Comparison of ENCODE assay signal across 20 cellular contexts in genomic region chr4:2093265-2093664, GRCh38. TPM values are rescaled to one million over a fixed set of nuclear protein-coding genes. Genes with fewer than 3 reads are reported as not detected.
A peak's percentile ranks its signal among the peaks of the same experiment; 100 is the strongest.
DNase-seq lines count a peak whose midpoint lies in the region; ATAC-seq and TF ChIP-seq lines count a peak whose summit lies in the region.
"Had no signal": no experiment of that assay in that cellular context is flagged by ENCODE, and none has a peak within 500 bp of the region (broad histone marks: within the 10 kb centered on the region; RNA-seq: fewer than 3 reads in every experiment).

No MANE protein-coding gene starts in this region.

- no peak for TF ChIP-seq EP300 in stomach (IDR thresholded peaks at IDR 0.05)

- H3K9me3 Mint-ChIP-seq in neural crest cell, result no peaks in the 10 kb centered on the region
- H3K9me3 Mint-ChIP-seq: CD4-positive, alpha-beta T cell had no signal

- DNase-seq in activated CD4-positive, CD25-positive, alpha-beta regulatory T cell treated with anti-CD3 and anti-CD28 coated beads, Interleukin-2, amount 50 U/mL, for 72 hours, result peak; percentile 5
- DNase-seq in activated CD4-positive, CD25-positive, alpha-beta regulatory T cell (lab: John Stamatoyannopoulos, UW), result no peak
- DNase-seq in right atrium auricular region (ENCODE audit: low spot score) (peak; percentile 26), left ventricle myocardium superior (no peak), neural crest cell (ENCODE audit: low read depth, low spot score) (no peak), stomach (peak; percentile 7), EL (no peak)
- DNase-seq: AML-193; Caco-2; CD4-positive, alpha-beta T cell; DMS153; DMS79; GF-D8; HCEC 1CT had no signal

- peaks cover 53% of the 10 kb centered on the region for H3K4me1 Mint-ChIP-seq in neural crest cell
- H3K4me1 Mint-ChIP-seq: GM23338 had no signal

- H3K4me3 ChIP-seq in right atrium auricular region, result no peak overlapping the region
- no peak overlapping the region for H3K4me3 ChIP-seq in stomach
- H3K4me3 ChIP-seq: A549, GM23338 had no signal

- ATAC-seq in left ventricle myocardium superior (no peak), HG03457 (IDR thresholded peaks at IDR 0.05; ENCODE audit: unreplicated experiment) (no peak)
- ATAC-seq: A549, GM23338 had no signal

- WGBS in stomach, 5 donors, result 89 to 94% (median 92%) methylated on average over 6 of the region's 6 CpGs

- no peak for TF ChIP-seq POLR2A in stomach (IDR thresholded peaks at IDR 0.05)

- H3K27ac ChIP-seq in right atrium auricular region (no peak overlapping the region), stomach (no peak overlapping the region)
- H3K27ac ChIP-seq: 22Rv1, A549, C4-2B, HL-60 had no signal

- intact Hi-C loops in left ventricle myocardium superior (cut with micrococcal nuclease) (no loop called here), stomach (cut with DNase I; ENCODE audit: low total_unique reads) (no loop called here)

- no peaks in the 10 kb centered on the region for H3K27me3 Mint-ChIP-seq in neural crest cell (ENCODE audit: low read depth)
- H3K27me3 Mint-ChIP-seq: CD4-positive, alpha-beta T cell had no signal

- H3K4me3 Mint-ChIP-seq in neural crest cell, result no peak overlapping the region
- H3K4me3 Mint-ChIP-seq: CD4-positive, alpha-beta T cell; GM23338 had no signal

- no peaks in the 10 kb centered on the region for H3K4me1 ChIP-seq in right atrium auricular region
- H3K4me1 ChIP-seq in stomach, result no peaks in the 10 kb centered on the region
- H3K4me1 ChIP-seq: A549, Caco-2 had no signal

- H3K36me3 Mint-ChIP-seq in neural crest cell (ENCODE audit: low read depth), result no peaks in the 10 kb centered on the region

- TF ChIP-seq CTCF in right atrium auricular region (IDR thresholded peaks at IDR 0.05) (no peak), neural crest cell (conservative IDR thresholded peaks at IDR 0.05) (no peak), stomach (IDR thresholded peaks at IDR 0.05) (no peak)

- peak overlapping the region; percentile 92 for H3K27ac Mint-ChIP-seq in neural crest cell (ENCODE audit: unreplicated experiment)
- H3K27ac Mint-ChIP-seq: CD4-positive, alpha-beta T cell; GM23338 had no signal

- H3K27me3 ChIP-seq in right atrium auricular region, result no peaks in the 10 kb centered on the region
- no peaks in the 10 kb centered on the region for H3K27me3 ChIP-seq in stomach

- H3K36me3 ChIP-seq in right atrium auricular region (no peaks in the 10 kb centered on the region), stomach (no peaks in the 10 kb centered on the region)

- peaks cover 0 to 8% of the 10 kb centered on the region in 2 donors for H3K9me3 ChIP-seq in right atrium auricular region
- H3K9me3 ChIP-seq in stomach, result peaks cover 0 to 18% (median 10%) of the 10 kb centered on the region in 4 donors
- H3K9me3 ChIP-seq: Caco-2 had no signal

RNA-seq across cellular contexts. Expression of gene NAT8L, which starts 34.1 kb away (rescaled TPM):
- total RNA-seq in right atrium auricular region (1 to 10 TPM; 3.0 to 3.2 TPM), left ventricle myocardium superior (0.82 TPM), neural crest cell (18.8 and 19.5 TPM in 2 replicates), stomach (under 1 TPM in 1 of 5 donors, not detected in 4; 0.73 TPM)
- under 1 TPM; 0.31 to 0.55 (median 0.46) TPM for polyA plus RNA-seq in stomach
- total RNA-seq: CD4-positive, alpha-beta T cell had no signal

Comparison
In these comparisons a context has a peak if more than half of its experiments do, and no peak if none do; other contexts are left out.
1. DNase-seq: peak in activated CD4-positive, CD25-positive, alpha-beta regulatory T cell treated with anti-CD3 and anti-CD28 coated beads, Interleukin-2, amount 50 U/mL, for 72 hours (single experiment), right atrium auricular region (single experiment) and stomach (single experiment); none in activated CD4-positive, CD25-positive, alpha-beta regulatory T cell (0 of 4), left ventricle myocardium superior (single experiment), neural crest cell (single experiment) and EL (single experiment).